Comparison of ENCODE assay signal across 8 cellular contexts in the genomic region with DNA sequence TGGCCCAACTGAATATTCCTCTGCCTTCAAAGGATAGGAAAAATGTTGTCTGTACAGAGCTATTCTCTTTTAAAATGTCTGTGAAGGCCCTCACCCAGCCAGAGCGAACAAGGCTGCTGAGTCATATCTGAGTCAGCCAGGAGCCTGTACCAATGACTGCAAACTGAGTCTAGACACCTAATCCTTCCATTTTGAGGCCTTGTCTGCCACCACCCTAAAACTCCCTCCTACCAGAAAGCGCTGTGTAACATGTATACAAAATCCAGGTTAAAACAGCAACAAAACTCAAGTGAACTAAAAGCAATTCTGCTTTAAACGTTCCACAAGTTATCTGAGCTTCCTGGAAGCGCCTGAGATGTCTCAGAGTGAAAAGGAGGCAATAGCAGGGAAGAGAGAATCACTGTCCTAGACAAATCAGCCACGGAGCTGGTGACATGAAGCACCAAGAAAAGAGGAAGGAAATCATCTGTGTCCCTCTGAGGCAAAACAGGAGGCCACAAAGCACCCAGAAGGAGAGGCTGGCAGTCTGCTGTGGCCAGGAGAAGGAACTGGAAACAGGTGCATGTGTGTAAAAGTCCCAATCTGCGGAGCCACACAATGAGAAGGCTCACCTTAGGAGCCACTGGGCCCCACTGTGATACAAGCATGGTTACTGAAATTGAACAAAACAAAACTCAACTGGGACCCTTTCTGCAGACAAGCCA. TPM values are rescaled to one million over a fixed set of nuclear protein-coding genes. Genes with fewer than 3 reads are reported as not detected.
DNase-seq lines count a peak whose midpoint lies in the region; ATAC-seq and TF ChIP-seq lines count a peak whose summit lies in the region.

No MANE protein-coding gene starts in this region.

- H3K9me3 ChIP-seq in heart right ventricle = no peaks in the 10 kb centered on the region
- H3K9me3 ChIP-seq in left ventricle myocardium inferior (replicated peaks) = no peaks in the 10 kb centered on the region
- H3K9me3 ChIP-seq in SJSA1 (replicated peaks) = no peaks in the 10 kb centered on the region
- H3K9me3 ChIP-seq in skeletal muscle tissue (ENCODE audit: control insufficient read depth in 3 of 3, low read length in 3 of 3) = no peaks in the 10 kb centered on the region
- no peaks in the 10 kb centered on the region for H3K9me3 ChIP-seq in ovary

- H3K4me3 ChIP-seq in heart right ventricle (no peak overlapping the region), left ventricle myocardium inferior (no peak overlapping the region), SJSA1 (no peak overlapping the region), skeletal muscle tissue (ENCODE audit: low read length in 3 of 3) (no peak overlapping the region), ovary (no peak overlapping the region)

- no peak overlapping the region for H3K9ac ChIP-seq in skeletal muscle tissue (ENCODE audit: low read depth in 1 of 3, low read length in 3 of 3)

- H3K27ac ChIP-seq in heart right ventricle (peak overlapping the region in 1 of 10 donors; percentile 18), left ventricle myocardium inferior (replicated peaks) (no peak overlapping the region), SJSA1 (peak overlapping the region; percentile 29), skeletal muscle tissue (ENCODE audit: low read depth, low read length) (peak overlapping the region; percentile 22), ovary (no peak overlapping the region)

- no peak for TF ChIP-seq CTCF in heart right ventricle (IDR thresholded peaks at IDR 0.05)
- TF ChIP-seq CTCF in left ventricle myocardium inferior (IDR thresholded peaks at IDR 0.05; ENCODE audit: borderline replicate concordance) = no peak
- no peak for TF ChIP-seq CTCF in ovary (IDR thresholded peaks at IDR 0.05)

- ATAC-seq in heart right ventricle (peak in 7 of 8 donors; percentile 25 to 60 (median 45)), HG03103 (IDR thresholded peaks at IDR 0.05; ENCODE audit: low read depth, unreplicated experiment) (peak; percentile 59)

- 79 to 85% methylated on average over 6 of the region's 6 CpGs for WGBS in heart right ventricle, 2 donors
- WGBS in ovary, 3 donors = 77 to 78% (median 78%) methylated on average over 6 of the region's 6 CpGs

- TF ChIP-seq EP300 in ovary (IDR thresholded peaks at IDR 0.05) = no peak

- TF ChIP-seq POLR2A in erythroblast (IDR thresholded peaks at IDR 0.05; ENCODE audit: low read length) (no peak), ovary (IDR thresholded peaks at IDR 0.05) (no peak)

- no peaks in the 10 kb centered on the region for H3K27me3 ChIP-seq in heart right ventricle
- no peaks in the 10 kb centered on the region for H3K27me3 ChIP-seq in left ventricle myocardium inferior (ENCODE audit: low read depth)
- H3K27me3 ChIP-seq in SJSA1 (replicated peaks) = no peaks in the 10 kb centered on the region
- no peaks in the 10 kb centered on the region for H3K27me3 ChIP-seq in skeletal muscle tissue (ENCODE audit: control insufficient read depth in 3 of 3, insufficient read depth in 3 of 3, low read length in 3 of 3)
- H3K27me3 ChIP-seq in ovary = no peaks in the 10 kb centered on the region

- peaks cover 0 to 58% (median 0%) of the 10 kb centered on the region in 9 donors for H3K36me3 ChIP-seq in heart right ventricle
- peaks cover 15% of the 10 kb centered on the region for H3K36me3 ChIP-seq in left ventricle myocardium inferior
- H3K36me3 ChIP-seq in SJSA1 = no peaks in the 10 kb centered on the region
- peaks cover 18 to 34% (median 22%) of the 10 kb centered on the region in 3 donors for H3K36me3 ChIP-seq in skeletal muscle tissue (ENCODE audit: control insufficient read depth in 3 of 3, insufficient read depth in 3 of 3, low read length in 3 of 3)
- H3K36me3 ChIP-seq in ovary = no peaks in the 10 kb centered on the region

- in situ Hi-C loops in G401 (cut with HindIII; ENCODE audit: low sequenced_read_pairs) = no loop called here

- H3K4me1 ChIP-seq in heart right ventricle (peaks cover 0 to 14% (median 0%) of the 10 kb centered on the region in 9 donors), left ventricle myocardium inferior (peaks cover 3% of the 10 kb centered on the region), SJSA1 (replicated peaks) (peaks cover 14% of the 10 kb centered on the region), skeletal muscle tissue (ENCODE audit: control insufficient read depth in 3 of 3, insufficient read depth in 3 of 3, low read length in 3 of 3) (no peaks in the 10 kb centered on the region), ovary (ENCODE audit: insufficient read depth) (peaks cover 4% of the 10 kb centered on the region)

- DNase-seq in heart right ventricle (no peak), left ventricle myocardium inferior (no peak), SJSA1 (ENCODE audit: low read depth in 1 of 2, low spot score in 2 of 2) (peak; percentile 57 to 77), erythroblast (lab: John Stamatoyannopoulos, UW) (peak; percentile 68 to 80), G401 (ENCODE audit: low spot score) (no peak), ovary (no peak)

- intact Hi-C loops in heart right ventricle (cut with DNase I) (loop anchor here in 2 of 10 donors (10.0 kb wide), 2 partner anchors 349 to 359 kb away; no protein-coding TSS in a partner anchor), left ventricle myocardium inferior (cut with micrococcal nuclease) (no loop called here), ovary (cut with DNase I) (no loop called here)

RNA-seq across cellular contexts. Expression of a gene that starts 10.2 kb away (rescaled TPM):
- total RNA-seq in heart right ventricle (10 to 100 TPM in 6 of 10 donors, 1 to 10 TPM in 4; 8.6 to 14.0 (median 10.3) TPM), left ventricle myocardium inferior (10.3 TPM), skeletal muscle tissue (5.2 TPM), ovary (10 to 100 TPM in 6 of 7 donors, 1 to 10 TPM in 1; 9.7 to 19.7 (median 16.2) TPM)
- polyA plus RNA-seq in heart right ventricle (10 to 100 TPM in 1 of 2 donors, 1 to 10 TPM in 1; 5.5 to 20.6 TPM), ovary (10 to 100 TPM; 24.9 to 29.1 TPM)
- total RNA-seq in SJSA1 (2014; rRNA removed; shearing (Covaris generic)) = 1.3 and 5.9 TPM in 2 replicates
- total RNA-seq in G401 (2014; rRNA removed; shearing (Covaris generic)) = 11.3 and 12.1 TPM in 2 replicates

RNA-seq across cellular contexts. Expression of a gene that starts 51.3 kb away (rescaled TPM):
- total RNA-seq in heart right ventricle (1 to 10 TPM in 4 of 10 donors, under 1 TPM in 6; 0.32 to 2.7 (median 0.77) TPM), left ventricle myocardium inferior (0.30 TPM), skeletal muscle tissue (not detected), ovary (under 1 TPM in 6 of 7 donors, not detected in 1; 0.05 to 0.28 (median 0.12) TPM)
- polyA plus RNA-seq in heart right ventricle (under 1 TPM; 0.09 to 0.37 TPM), ovary (under 1 TPM in 1 of 2 donors, not detected in 1; 0.07 TPM)
- 0.68 TPM in 1 of 2 replicates, not detected in the other for total RNA-seq in SJSA1 (2014; rRNA removed; shearing (Covaris generic))
- 0.10 TPM in 1 of 2 replicates, not detected in the other for total RNA-seq in G401 (2014; rRNA removed; shearing (Covaris generic))

Comparison
In these comparisons a context has a peak if more than half of its experiments do, and no peak if none do; other contexts are left out.
1. DNase-seq: peak in SJSA1 (2 of 2) and erythroblast (2 of 2); none in heart right ventricle (0 of 2), left ventricle myocardium inferior (single experiment), G401 (single experiment) and ovary (0 of 5).
2. H3K27ac ChIP-seq: peak in SJSA1 (single experiment) and skeletal muscle tissue (single experiment); none in left ventricle myocardium inferior (single experiment) and ovary (0 of 2).